Comparison of ENCODE assay signal across 9 cellular contexts in the genomic region with DNA sequence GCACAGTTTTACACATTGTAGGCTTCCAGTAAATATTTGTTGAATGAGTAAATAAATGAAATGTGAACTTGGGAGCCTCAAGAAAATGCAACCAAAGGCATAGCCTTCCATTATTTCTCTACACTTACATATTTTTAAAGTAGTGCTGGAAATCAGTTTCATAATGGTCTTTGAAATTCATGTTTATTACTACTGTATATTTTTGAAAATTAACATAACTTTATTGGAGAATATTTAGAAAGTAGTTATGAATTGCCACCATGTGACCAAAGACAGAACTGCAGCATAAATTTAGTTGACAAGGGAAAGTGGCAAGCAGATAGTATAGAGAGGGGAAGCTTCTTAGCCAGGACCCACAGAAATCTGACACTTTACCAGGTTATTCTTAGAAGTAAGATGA. TPM values are rescaled to one million over a fixed set of nuclear protein-coding genes. Genes with fewer than 3 reads are reported as not detected.
A peak's percentile ranks its signal among the peaks of the same experiment; 100 is the strongest.
DNase-seq lines count a peak whose midpoint lies in the region; ATAC-seq, FAIRE-seq and TF ChIP-seq lines count a peak whose summit lies in the region.
"Had no signal": no experiment of that assay in that cellular context is flagged by ENCODE, and none has a peak within 500 bp of the region (broad histone marks: within the 10 kb centered on the region; RNA-seq: fewer than 3 reads in every experiment).

No MANE protein-coding gene starts in this region.

- H3K9me1 ChIP-seq in IMR-90 (ENCODE audit: insufficient read depth, low read length), result no peaks in the 10 kb centered on the region

- H3K27ac ChIP-seq in IMR-90 (ENCODE audit: insufficient read depth, low read length), result no peak overlapping the region

- H4K91ac ChIP-seq in IMR-90 (ENCODE audit: insufficient read depth, low read depth, low read length), result no peak overlapping the region

- peaks cover 2% of the 10 kb centered on the region; the same call in 1 of the 2 replicates for H4K20me1 ChIP-seq in IMR-90 (ENCODE audit: insufficient read depth, low read length)

- no peak for FAIRE-seq in bronchial epithelial cell (lab: Jason Lieb, UNC)

- H3K4ac ChIP-seq in IMR-90 (ENCODE audit: low read depth, low read length), result no peak overlapping the region

- DNase-seq in NCI-H2196 (lab: John Stamatoyannopoulos, UW; ENCODE audit: unreplicated experiment) (peak; percentile 0), NCI-H2196 treated with DMSO at 0.1 percent for 48 hours (lab: John Stamatoyannopoulos, UW; ENCODE audit: unreplicated experiment) (no peak), IMR-90 (peak; percentile 10), bronchial epithelial cell (ENCODE audit: low read depth) (peak; percentile 35), osteocyte (ENCODE audit: extremely low spot score, unreplicated experiment) (no peak)
- no peak for DNase-seq in stimulated activated CD4-positive, alpha-beta T cell treated with anti-CD3 and anti-CD28 coated beads, Interleukin-1b, Interleukin-23, amount 100 ng/mL, for 48 hours
- DNase-seq in activated naive CD4-positive, alpha-beta T cell treated with anti-CD3 and anti-CD28 coated beads for 36 hours, result no peak
- DNase-seq in stimulated activated CD4-positive, alpha-beta T cell treated with anti-CD3 and anti-CD28 coated beads, Interleukin-15, amount 100 ng/mL, for 24 hours, result no peak

- H3K4me3 ChIP-seq in IMR-90 (ENCODE audit: insufficient read depth, low read depth, low read length) (no peak overlapping the region), bronchial epithelial cell (ENCODE audit: low read depth, low read length) (no peak overlapping the region)

- TF ChIP-seq POLR2A in IMR-90 (IDR thresholded peaks at IDR 0.05; ENCODE audit: low read depth, low read length), result no peak

- no peak overlapping the region for H3K14ac ChIP-seq in IMR-90 (replicated peaks; ENCODE audit: low read depth, low read length)

- H4K5ac ChIP-seq in IMR-90 (ENCODE audit: low read depth, low read length), result no peak overlapping the region

- H3K27me3 Mint-ChIP-seq in osteocyte (ENCODE audit: unreplicated experiment), result peaks cover 12% of the 10 kb centered on the region
- no peaks in the 10 kb centered on the region for H3K27me3 Mint-ChIP-seq in activated naive CD4-positive, alpha-beta T cell treated with anti-CD3 and anti-CD28 coated beads for 36 hours (ENCODE audit: low read depth)

- H3K18ac ChIP-seq in IMR-90 (ENCODE audit: low read depth, low read length), result no peak overlapping the region

- H4K8ac ChIP-seq in IMR-90 (ENCODE audit: low read depth in 2 of 2, low read length in 2 of 2), result no peak overlapping the region

- H3K9ac ChIP-seq in IMR-90 (ENCODE audit: low read depth, low read length), result no peak overlapping the region

- H2BK5ac ChIP-seq in IMR-90 (ENCODE audit: low read depth, low read length, poor library complexity, severe bottlenecking), result no peak overlapping the region

- no peak overlapping the region for H3K56ac ChIP-seq in IMR-90 (ENCODE audit: extremely low read depth, insufficient read depth, low read length)

- dilution Hi-C loops in IMR-90 (cut with HindIII; ENCODE audit: low sequenced_read_pairs, unreplicated experiment), result no loop called here

- ATAC-seq in IMR-90 (ENCODE audit: low read depth), result peak; percentile 67
- ATAC-seq: naive thymus-derived CD4-positive, alpha-beta T cell had no signal

- H3K27ac Mint-ChIP-seq in osteocyte (ENCODE audit: unreplicated experiment), result no peak overlapping the region
- no peak overlapping the region for H3K27ac Mint-ChIP-seq in activated naive CD4-positive, alpha-beta T cell treated with anti-CD3 and anti-CD28 coated beads for 36 hours
- H3K27ac Mint-ChIP-seq: naive thymus-derived CD4-positive, alpha-beta T cell had no signal

- H3K36me3 Mint-ChIP-seq in osteocyte (ENCODE audit: unreplicated experiment), result no peaks in the 10 kb centered on the region
- peaks cover 1% of the 10 kb centered on the region for H3K36me3 Mint-ChIP-seq in activated naive CD4-positive, alpha-beta T cell treated with anti-CD3 and anti-CD28 coated beads for 36 hours (ENCODE audit: low read depth)
- H3K36me3 Mint-ChIP-seq: naive thymus-derived CD4-positive, alpha-beta T cell had no signal

- H2BK15ac ChIP-seq in IMR-90 (ENCODE audit: low read depth, low read length), result no peak overlapping the region

- TF ChIP-seq RAD21 in IMR-90 (IDR thresholded peaks at IDR 0.05; ENCODE audit: low read length), result peak; percentile 25; the same call in 1 of the 2 replicates

- in situ Hi-C loops in IMR-90 (cut with MboI; ENCODE audit: low sequenced_read_pairs), result no loop called here

- H3K27me3 ChIP-seq in IMR-90 (ENCODE audit: control insufficient read depth, insufficient read depth, low read length), result peaks cover 2% of the 10 kb centered on the region; the same call in 1 of the 2 replicates
- no peaks in the 10 kb centered on the region for H3K27me3 ChIP-seq in bronchial epithelial cell (ENCODE audit: control insufficient read depth, insufficient read depth, low read length)

- TF ChIP-seq CTCF in IMR-90 (conservative IDR thresholded peaks at IDR 0.05; ENCODE audit: low read depth, low read length) (peak; percentile 40; the same call in 1 of the 2 replicates), bronchial epithelial cell (IDR thresholded peaks at IDR 0.05; ENCODE audit: insufficient read depth, low read length, severe bottlenecking) (peak; percentile 22), osteocyte (IDR thresholded peaks at IDR 0.05) (peak; percentile 53)

- no peak overlapping the region for H2AK5ac ChIP-seq in IMR-90 (ENCODE audit: low read depth, low read length)

- H3K4me2 ChIP-seq in IMR-90 (ENCODE audit: low read depth, low read length), result no peak overlapping the region

- H2AK9ac ChIP-seq in IMR-90 (replicated peaks; ENCODE audit: low read depth, low read length, poor library complexity), result no peak overlapping the region

- H2BK20ac ChIP-seq in IMR-90 (ENCODE audit: low read depth, low read length), result no peak overlapping the region

- H3K4me1 ChIP-seq in IMR-90 (ENCODE audit: control insufficient read depth, insufficient read depth, low read length), result no peaks in the 10 kb centered on the region

- H3K36me3 ChIP-seq in IMR-90 (ENCODE audit: control insufficient read depth, insufficient read depth, low read length) (peaks cover 2% of the 10 kb centered on the region; the same call in 1 of the 2 replicates), bronchial epithelial cell (ENCODE audit: control insufficient read depth, insufficient read depth, low read length) (no peaks in the 10 kb centered on the region)

- CTCF ChIA-PET in IMR-90 (lab: Yijun Ruan, JAX), result interaction anchor here (0.8 kb wide), 1 partner anchor 11 kb away, joined by 3 read pairs; no protein-coding TSS in a partner anchor
- CTCF ChIA-PET in activated naive CD4-positive, alpha-beta T cell treated with anti-CD3 and anti-CD28 coated beads for 36 hours (lab: Charles Lee), result interaction anchor here (0.7 to 3.0 kb wide), 4 partner anchors 19 to 874 kb away, joined by 3 to 14 read pairs (median 3); no protein-coding TSS in a partner anchor

- H3K4me1 Mint-ChIP-seq in osteocyte (ENCODE audit: unreplicated experiment), result peaks cover under 1% of the 10 kb centered on the region
- H3K4me1 Mint-ChIP-seq in activated naive CD4-positive, alpha-beta T cell treated with anti-CD3 and anti-CD28 coated beads for 36 hours (ENCODE audit: low read depth), result peaks cover 3% of the 10 kb centered on the region

- H3K79me1 ChIP-seq in IMR-90 (ENCODE audit: low read depth in 1 of 2, low read length in 2 of 2), result peaks cover 0 to 7% of the 10 kb centered on the region in 2 experiments; a peak in 3 of 4 replicates

- no peak overlapping the region for H3K4me3 Mint-ChIP-seq in osteocyte (ENCODE audit: unreplicated experiment)
- H3K4me3 Mint-ChIP-seq in activated naive CD4-positive, alpha-beta T cell treated with anti-CD3 and anti-CD28 coated beads for 36 hours, result no peak overlapping the region
- H3K4me3 Mint-ChIP-seq: naive thymus-derived CD4-positive, alpha-beta T cell had no signal

- intact Hi-C loops in IMR-90 (cut with micrococcal nuclease), result no loop called here
- intact Hi-C loops in activated naive CD4-positive, alpha-beta T cell treated with anti-CD3 and anti-CD28 coated beads for 36 hours (cut with micrococcal nuclease), result loop anchor here (1.0 kb wide), 1 partner anchor 37 kb away; no protein-coding TSS in a partner anchor

- H3K9me3 ChIP-seq in IMR-90 (ENCODE audit: control insufficient read depth, insufficient read depth, low read length), result no peaks in the 10 kb centered on the region

- BruUV-seq in IMR-90 (replicated peaks; lab: Mats Ljungman, UMichigan), result no TSS peak

- no peak overlapping the region for H2AFZ ChIP-seq in IMR-90 (replicated peaks; ENCODE audit: low read length, poor library complexity)

- H2BK120ac ChIP-seq in IMR-90 (ENCODE audit: low read depth, low read length), result no peak overlapping the region

- POLR2A ChIA-PET in IMR-90 (lab: Charles Lee; ENCODE audit: unreplicated experiment), result interaction anchor here (0.6 kb wide), 1 partner anchor 8 kb away, joined by 11 read pairs; no protein-coding TSS in a partner anchor

- H3K23ac ChIP-seq in IMR-90 (ENCODE audit: low read depth, low read length), result no peak overlapping the region

- H3K9me3 Mint-ChIP-seq in osteocyte (ENCODE audit: unreplicated experiment), result no peaks in the 10 kb centered on the region
- H3K9me3 Mint-ChIP-seq in activated naive CD4-positive, alpha-beta T cell treated with anti-CD3 and anti-CD28 coated beads for 36 hours, result no peaks in the 10 kb centered on the region
- H3K9me3 Mint-ChIP-seq: naive thymus-derived CD4-positive, alpha-beta T cell had no signal

RNA-seq across cellular contexts. Expression of a gene that starts 6.4 kb away (rescaled TPM):
- total RNA-seq in IMR-90 (2012; rRNA removed), result 31.5 and 91.4 TPM in 2 replicates
- polyA plus RNA-seq in IMR-90 (2012; rRNA removed), result 43.7 and 57.6 TPM in 2 replicates
- polyA plus RNA-seq in IMR-90 (2012; cell fraction: cytosol; rRNA removed), result 5.8 and 10.3 TPM in 2 replicates
- polyA plus RNA-seq in IMR-90 (2012; cell fraction: nucleus; rRNA removed; ENCODE audit: low replicate concordance), result 0.87 and 11.4 TPM in 2 replicates
- 60.2 and 69.2 TPM in 2 replicates for total RNA-seq in bronchial epithelial cell
- 86.2 and 88.2 TPM in 2 replicates for total RNA-seq in osteocyte
- 10 to 100 TPM; 24.5 to 27.7 TPM for total RNA-seq in activated naive CD4-positive, alpha-beta T cell treated with anti-CD3 and anti-CD28 coated beads for 36 hours

RNA-seq across cellular contexts. Expression of a gene that starts 28.0 kb away (rescaled TPM):
- not detected in 2 replicates for total RNA-seq in IMR-90 (2012; rRNA removed)
- polyA plus RNA-seq in IMR-90 (2012; rRNA removed), result not detected in 2 replicates
- not detected in 2 replicates for polyA plus RNA-seq in IMR-90 (2012; cell fraction: cytosol; rRNA removed)
- polyA plus RNA-seq in IMR-90 (2012; cell fraction: nucleus; rRNA removed; ENCODE audit: low replicate concordance), result not detected in 2 replicates
- total RNA-seq in bronchial epithelial cell, result not detected in 2 replicates
- not detected in 2 replicates for total RNA-seq in osteocyte
- total RNA-seq in activated naive CD4-positive, alpha-beta T cell treated with anti-CD3 and anti-CD28 coated beads for 36 hours, result under 1 TPM in 1 of 2 experiments, not detected in 1; 0.32 TPM
- total RNA-seq: naive thymus-derived CD4-positive, alpha-beta T cell had no signal
- polyA plus RNA-seq: naive thymus-derived CD4-positive, alpha-beta T cell had no signal

RNA-seq across cellular contexts. Expression of a gene that starts 33.6 kb away (rescaled TPM):
- total RNA-seq in IMR-90 (2012; rRNA removed) (0.54 and 3.3 TPM in 2 replicates), bronchial epithelial cell (10.3 and 17.8 TPM in 2 replicates), osteocyte (50.9 and 51.9 TPM in 2 replicates)
- polyA plus RNA-seq in IMR-90 (2012; rRNA removed), result 4.5 and 6.8 TPM in 2 replicates
- polyA plus RNA-seq in IMR-90 (2012; cell fraction: cytosol; rRNA removed), result 0.99 and 2.0 TPM in 2 replicates
- polyA plus RNA-seq in IMR-90 (2012; cell fraction: nucleus; rRNA removed; ENCODE audit: low replicate concordance), result 0.36 and 3.7 TPM in 2 replicates
- total RNA-seq in activated naive CD4-positive, alpha-beta T cell treated with anti-CD3 and anti-CD28 coated beads for 36 hours, result 1 to 10 TPM; 8.8 to 9.8 TPM

Comparison
In these comparisons a context has a peak if more than half of its experiments do, and no peak if none do; other contexts are left out.
1. DNase-seq: peak in NCI-H2196 (single experiment), IMR-90 (single experiment) and bronchial epithelial cell (single experiment); none in NCI-H2196 treated with DMSO at 0.1 percent for 48 hours (single experiment), osteocyte (single experiment), stimulated activated CD4-positive, alpha-beta T cell treated with anti-CD3 and anti-CD28 coated beads, Interleukin-1b, Interleukin-23, amount 100 ng/mL, for 48 hours (single experiment), activated naive CD4-positive, alpha-beta T cell treated with anti-CD3 and anti-CD28 coated beads for 36 hours (single experiment) and stimulated activated CD4-positive, alpha-beta T cell treated with anti-CD3 and anti-CD28 coated beads, Interleukin-15, amount 100 ng/mL, for 24 hours (single experiment).
2. Peak in every context shown above with its lines, with median percentiles within 50 percentile points of each other: CTCF ChIP-seq.